In genomic region chr17:17822189-17822978, GRCh38 we compare ENCODE assay signal across 8 cellular contexts. TPM values are rescaled to one million over a fixed set of nuclear protein-coding genes. Genes with fewer than 3 reads are reported as not detected.
DNase-seq lines count a peak whose midpoint lies in the region; ATAC-seq and TF ChIP-seq lines count a peak whose summit lies in the region.

No MANE protein-coding gene starts in this region.

- peak in 1 of 2 experiments; percentile 26; a peak in 1 of 4 replicates for TF ChIP-seq EP300 in SK-N-SH (IDR thresholded peaks at IDR 0.05; ENCODE audit: borderline replicate concordance in 1 of 2, low read depth in 1 of 2, low read length in 1 of 2)

- H3K4me1 ChIP-seq in SK-N-SH (ENCODE audit: control insufficient read depth in 1 of 2, insufficient read depth in 2 of 2, low read depth in 1 of 2, low read length in 1 of 2), result peaks cover 40 to 94% of the 10 kb centered on the region in 2 experiments

- no peak for TF ChIP-seq RAD21 in SK-N-SH (IDR thresholded peaks at IDR 0.05; ENCODE audit: low read length)

- H3K4me3 ChIP-seq in SK-N-SH (ENCODE audit: low read depth in 2 of 2, low read length in 1 of 2) (peak overlapping the region in 1 of 2 experiments; percentile 49; a peak in 2 of 4 replicates), fibroblast of the aortic adventitia (ENCODE audit: low read depth, low read length) (peak overlapping the region; percentile 71)

- CTCF ChIA-PET in SK-N-SH (lab: Yijun Ruan, JAX), result interaction anchor here (1.1 to 5.6 kb wide), 3 partner anchors 10 to 91 kb away, joined by 3 to 32 read pairs (median 32); no protein-coding TSS in a partner anchor

- H3K79me2 ChIP-seq in SK-N-SH (ENCODE audit: insufficient read depth), result no peaks in the 10 kb centered on the region

- H3K27ac ChIP-seq in SK-N-SH (ENCODE audit: low read depth in 2 of 2, low read length in 1 of 2), result peak overlapping the region in 1 of 2 experiments; percentile 86; a peak in 2 of 4 replicates

- no peak overlapping the region for H2AFZ ChIP-seq in SK-N-SH (ENCODE audit: low read depth)

- H3K9me2 ChIP-seq in SK-N-SH, result no peaks in the 10 kb centered on the region

- H3K4me2 ChIP-seq in SK-N-SH, result peak overlapping the region; percentile 69; the same call in 1 of the 2 replicates

- H3K9me3 ChIP-seq in SK-N-SH, result no peaks in the 10 kb centered on the region

- no peak overlapping the region for H3K9ac ChIP-seq in SK-N-SH

- no peaks in the 10 kb centered on the region for H3K27me3 ChIP-seq in SK-N-SH (ENCODE audit: insufficient read depth)

- H4K20me1 ChIP-seq in SK-N-SH (ENCODE audit: insufficient read depth), result peaks cover 7% of the 10 kb centered on the region; the same call in 1 of the 2 replicates

- no peak for TF ChIP-seq CTCF in SK-N-SH (IDR thresholded peaks at IDR 0.05)
- TF ChIP-seq CTCF in fibroblast of the aortic adventitia (IDR thresholded peaks at IDR 0.05; ENCODE audit: insufficient read depth, low read length), result no peak

- POLR2A ChIA-PET in SK-N-SH (lab: Yijun Ruan, JAX), result interaction anchor here (1.2 to 1.4 kb wide), 2 partner anchors 8 to 14 kb away, joined by 5 to 8 read pairs; partner anchors contain the start of gene SREBF1

- WGBS in SK-N-SH (ENCODE audit: low lambda C conversion rate), result 90% methylated on average over 4 of the region's 4 CpGs

- ATAC-seq in HG02642 (IDR thresholded peaks at IDR 0.05; ENCODE audit: poor library complexity, unreplicated experiment) (no peak), HG03095 (IDR thresholded peaks at IDR 0.05; ENCODE audit: unreplicated experiment) (no peak), GM19324 (IDR thresholded peaks at IDR 0.05; ENCODE audit: low FRiP score, unreplicated experiment) (no peak)

- peak; percentile 80 for DNase-seq in EL
- no peak for DNase-seq in SK-N-SH
- peak; percentile 96 for DNase-seq in fibroblast of the aortic adventitia (ENCODE audit: low read depth)
- DNase-seq in pons (ENCODE audit: low spot score), result peak; percentile 98
- DNase-seq in activated effector memory CD4-positive, alpha-beta T cell treated with anti-CD3 and anti-CD28 coated beads, Interleukin-2, amount 50 U/mL, for 16 hours, result no peak

- H3K36me3 ChIP-seq in SK-N-SH (replicated peaks in 1 of 2; ENCODE audit: control insufficient read depth in 1 of 2, insufficient read depth in 2 of 2, low read length in 1 of 2), result peaks cover 0 to 19% of the 10 kb centered on the region in 2 experiments

- H3F3A ChIP-seq in SK-N-SH (replicated peaks; ENCODE audit: insufficient read depth), result peaks cover 13% of the 10 kb centered on the region

TF ChIP-seq in SK-N-SH, 30 proteins besides CTCF, POLR2A, EP300 and RAD21:
- TF ChIP-seq RCOR1 (IDR thresholded peaks at IDR 0.05; ENCODE audit: low read length), result peak; percentile 83
- TF ChIP-seq TEAD4 (IDR thresholded peaks at IDR 0.05; ENCODE audit: borderline replicate concordance, insufficient read depth), result no peak
- peak; percentile 46; the same call in 1 of the 2 replicates for TF ChIP-seq USF1 (IDR thresholded peaks at IDR 0.05; ENCODE audit: borderline replicate concordance, low read depth)
- peak; percentile 92 for TF ChIP-seq MAX (IDR thresholded peaks at IDR 0.05; ENCODE audit: low read depth)
- no peak for TF ChIP-seq TAF1 (IDR thresholded peaks at IDR 0.05; ENCODE audit: borderline replicate concordance, low read depth, low read length)
- TF ChIP-seq NFIC (IDR thresholded peaks at IDR 0.05; ENCODE audit: borderline replicate concordance), result peak; percentile 81
- peak; percentile 16; the same call in 1 of the 2 replicates for TF ChIP-seq POLR2AphosphoS5 (IDR thresholded peaks at IDR 0.05; ENCODE audit: low read depth, low read length)
- peak; percentile 95 for TF ChIP-seq TCF12 (IDR thresholded peaks at IDR 0.05)
- no peak for TF ChIP-seq MEF2A (IDR thresholded peaks at IDR 0.05; ENCODE audit: borderline replicate concordance, low read depth)
- TF ChIP-seq SIN3A (IDR thresholded peaks at IDR 0.05; ENCODE audit: borderline replicate concordance, low read depth, low read length), result 0 out of 2 replicates have a peak, but pooled peaks have one; percentile 54
TF ChIP-seq in SK-N-SH: peak in this region for 7.

RNA-seq across cellular contexts. Expression of gene SREBF1, which starts 14.4 kb away (rescaled TPM):
- 15.9 and 20.4 TPM in 2 replicates for polyA plus RNA-seq in SK-N-SH (2012; rRNA removed)
- 5.3 and 8.6 TPM in 2 replicates for polyA plus RNA-seq in SK-N-SH (2012; cell fraction: cytosol; rRNA removed)
- polyA plus RNA-seq in SK-N-SH (2012; cell fraction: nucleus; rRNA removed), result 92.2 and 140 TPM in 2 replicates
- 48.7 and 82.1 TPM in 2 replicates for total RNA-seq in fibroblast of the aortic adventitia (ENCODE audit: low replicate concordance)

Comparison
In these comparisons a context has a peak if more than half of its experiments do, and no peak if none do; other contexts are left out.
1. DNase-seq: peak in EL (single experiment), fibroblast of the aortic adventitia (single experiment) and pons (single experiment); none in SK-N-SH (single experiment) and activated effector memory CD4-positive, alpha-beta T cell treated with anti-CD3 and anti-CD28 coated beads, Interleukin-2, amount 50 U/mL, for 16 hours (single experiment).